8 cellular contexts compared by ENCODE assay signal in the genomic region with DNA sequence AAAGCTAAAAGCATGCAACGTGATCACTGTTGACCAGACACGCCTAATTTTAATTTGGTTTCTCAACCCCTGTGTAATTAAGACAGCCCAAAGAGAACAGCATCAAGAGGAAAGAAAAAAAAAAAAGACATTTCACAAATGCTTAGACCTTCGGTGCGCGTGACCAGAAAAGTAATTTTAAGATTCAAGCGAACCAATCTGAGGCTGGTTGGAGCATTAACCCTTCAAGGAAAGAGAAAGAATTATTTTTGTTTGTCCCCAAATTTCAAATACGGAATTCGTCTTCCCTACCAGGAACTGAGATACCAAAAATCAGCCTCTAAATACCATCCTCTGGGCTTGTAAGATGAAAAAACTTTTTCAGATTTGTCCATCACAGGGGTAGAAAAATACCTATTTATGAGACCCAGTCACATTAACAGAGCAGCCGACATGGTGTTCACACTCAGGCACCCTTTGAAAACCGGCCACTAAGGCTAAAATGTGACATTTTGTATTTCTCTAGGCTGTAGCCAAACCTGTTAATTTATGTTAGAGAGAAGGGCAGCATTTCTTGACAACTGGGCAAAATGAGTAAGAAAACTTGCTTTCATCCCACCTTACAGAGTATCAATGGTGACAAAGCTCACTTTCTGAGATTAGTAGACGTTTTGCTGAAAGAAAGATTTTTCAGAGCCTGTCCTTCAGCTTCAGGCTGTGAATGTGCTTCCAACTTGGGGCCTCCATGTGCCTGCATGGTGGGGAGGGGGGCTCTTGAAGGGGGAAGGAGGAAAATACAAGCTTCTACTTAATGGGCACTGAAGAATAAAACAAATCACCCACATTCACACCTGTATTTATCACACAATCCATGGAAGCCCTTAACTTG.
A peak's percentile ranks its signal among the peaks of the same experiment; 100 is the strongest.
DNase-seq lines count a peak whose midpoint lies in the region; ATAC-seq and TF ChIP-seq lines count a peak whose summit lies in the region.

No MANE protein-coding gene starts in this region.

- no peak for DNase-seq in psoas muscle
- no peak for DNase-seq in T-helper 9 cell
- DNase-seq in pons (ENCODE audit: low spot score), result no peak
- no peak for DNase-seq in NCI-H524 treated with DMSO at 0.1 percent for 48 hours (lab: John Stamatoyannopoulos, UW)

- H3K27ac ChIP-seq in OCI-LY3 (ENCODE audit: low read length) (peak overlapping the region; percentile 94), duodenal mucosa (ENCODE audit: low read depth, low read length) (peak overlapping the region; percentile 80), psoas muscle (peak overlapping the region; percentile 94)

- peak overlapping the region; percentile 90 for H3K4me3 ChIP-seq in GM08714 (ENCODE audit: low read length)
- H3K4me3 ChIP-seq in OCI-LY3 (ENCODE audit: low read length), result peak overlapping the region; percentile 79
- H3K4me3 ChIP-seq in duodenal mucosa (ENCODE audit: low read depth in 1 of 2, low read length in 2 of 2), result peak overlapping the region; percentile 68 to 84
- H3K4me3 ChIP-seq in psoas muscle, result peak overlapping the region; percentile 70

- intact Hi-C loops in psoas muscle (cut with DNase I), result no loop called here

- H3K27me3 ChIP-seq in OCI-LY3 (ENCODE audit: low read depth, low read length), result no peaks in the 10 kb centered on the region
- no peaks in the 10 kb centered on the region for H3K27me3 ChIP-seq in duodenal mucosa (ENCODE audit: control insufficient read depth in 1 of 2, insufficient read depth in 2 of 2, low read length in 2 of 2)
- no peaks in the 10 kb centered on the region for H3K27me3 ChIP-seq in psoas muscle (ENCODE audit: insufficient read depth in 3 of 3, low read length in 2 of 3)

- H3K9me3 ChIP-seq in OCI-LY3 (ENCODE audit: insufficient read depth, low read length) (no peaks in the 10 kb centered on the region), duodenal mucosa (ENCODE audit: control insufficient read depth in 1 of 2, low read length in 2 of 2) (no peaks in the 10 kb centered on the region), psoas muscle (no peaks in the 10 kb centered on the region)

- 12 to 36% (median 14%) methylated on average over 11 of the region's 11 CpGs for WGBS in psoas muscle, 3 donors

- ATAC-seq in psoas muscle, result peak in 1 of 4 donors; percentile 30
- ATAC-seq in GM21619 (IDR thresholded peaks at IDR 0.05; ENCODE audit: unreplicated experiment), result no peak

- peaks cover 70% of the 10 kb centered on the region for H3K4me1 ChIP-seq in OCI-LY3 (ENCODE audit: low read length)
- peaks cover 83 to 95% of the 10 kb centered on the region in 2 donors for H3K4me1 ChIP-seq in duodenal mucosa (ENCODE audit: control insufficient read depth in 1 of 2, insufficient read depth in 2 of 2, low read length in 2 of 2)
- H3K4me1 ChIP-seq in psoas muscle, result peaks cover 82% of the 10 kb centered on the region

- H4K20me1 ChIP-seq in OCI-LY3 (ENCODE audit: insufficient read depth, low read length), result peaks cover 98% of the 10 kb centered on the region

- H2AFZ ChIP-seq in OCI-LY3 (ENCODE audit: low read depth, low read length), result no peak overlapping the region

- H3K9ac ChIP-seq in OCI-LY3 (ENCODE audit: low read length), result peak overlapping the region; percentile 54
- H3K9ac ChIP-seq in duodenal mucosa (ENCODE audit: low read depth in 1 of 2, low read length in 2 of 2), result peak overlapping the region; percentile 6 to 90

- TF ChIP-seq CTCF in OCI-LY3 (IDR thresholded peaks at IDR 0.05; ENCODE audit: low read depth, low read length), result no peak
- no peak for TF ChIP-seq CTCF in psoas muscle (IDR thresholded peaks at IDR 0.05)

- H3K4me2 ChIP-seq in OCI-LY3 (ENCODE audit: low read length), result peak overlapping the region; percentile 96

- H3K36me3 ChIP-seq in OCI-LY3 (replicated peaks; ENCODE audit: low read depth, low read length) (peaks cover 58% of the 10 kb centered on the region), duodenal mucosa (ENCODE audit: control insufficient read depth in 1 of 2, insufficient read depth in 2 of 2, low read length in 2 of 2) (no peaks in the 10 kb centered on the region), psoas muscle (ENCODE audit: insufficient read depth in 1 of 2, low read depth in 1 of 2) (peaks cover 2 to 16% of the 10 kb centered on the region in 2 donors)

- H3K79me2 ChIP-seq in OCI-LY3 (ENCODE audit: low read length), result peaks cover 100% of the 10 kb centered on the region
